Comparison of ENCODE assay signal across 6 cellular contexts in the genomic region with DNA sequence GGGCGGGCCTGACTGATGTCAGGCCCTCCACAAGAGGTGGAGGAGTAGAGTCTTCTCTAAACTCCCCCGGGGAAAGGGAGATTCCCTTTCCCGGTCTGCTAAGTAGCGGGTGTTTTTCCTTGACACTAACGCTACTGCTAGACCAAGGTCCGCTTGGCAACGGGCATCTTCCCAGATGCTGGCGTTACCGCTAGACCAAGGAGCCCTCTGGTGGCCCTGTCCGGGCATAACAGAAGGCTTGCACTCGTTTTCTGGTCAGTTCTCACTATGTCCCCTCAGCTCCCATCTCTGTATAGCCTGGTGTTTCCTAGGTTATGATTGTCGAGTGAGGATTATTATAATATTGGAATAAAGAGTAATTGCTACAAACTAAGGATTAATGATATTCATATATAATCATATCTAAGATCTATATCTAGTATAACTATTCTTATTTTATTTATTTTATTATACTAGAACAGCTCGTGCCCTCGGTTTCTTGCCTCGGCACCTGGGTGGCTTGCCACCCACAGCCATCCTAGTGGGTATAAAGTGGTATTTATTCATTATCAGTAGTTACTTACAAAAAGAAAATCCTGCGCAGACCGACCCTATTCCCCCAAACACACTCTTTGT. TPM values are rescaled to one million over a fixed set of nuclear protein-coding genes. Genes with fewer than 3 reads are reported as not detected.
A peak's percentile ranks its signal among the peaks of the same experiment; 100 is the strongest.
DNase-seq lines count a peak whose midpoint lies in the region; TF ChIP-seq lines count a peak whose summit lies in the region.
"Not testable (repeated sequence)": the region's sequence is repeated elsewhere in the genome, so short reads cannot be mapped to it uniquely, and the experiment has no call there.

No MANE protein-coding gene starts in this region.

- H3K27ac Mint-ChIP-seq in HFFc6, result not testable (repeated sequence)
- H3K27ac Mint-ChIP-seq in activated naive CD8-positive, alpha-beta T cell treated with anti-CD3 and anti-CD28 coated beads for 36 hours, result peak overlapping the region; percentile 40
- H3K27ac Mint-ChIP-seq in osteocyte (ENCODE audit: unreplicated experiment), result peak overlapping the region; percentile 47

- not testable (repeated sequence) for H3K4me1 ChIP-seq in OCI-LY7 (ENCODE audit: insufficient read depth, low read length, poor library complexity, severe bottlenecking)

- H3K9me3 ChIP-seq in OCI-LY7 (ENCODE audit: low read length), result not testable (repeated sequence)

- POLR2A ChIA-PET in OCI-LY7 (lab: Charles Lee), result interaction anchor here (0.9 kb wide), 1 partner anchor 8 kb away, joined by 3 read pairs; no protein-coding TSS in a partner anchor

- not testable (repeated sequence) for BruUV-seq in OCI-LY7 (replicated peaks; lab: Mats Ljungman, UMichigan)

- H3K36me3 ChIP-seq in OCI-LY7 (ENCODE audit: insufficient read depth, low read length), result peaks cover 95% of the 10 kb centered on the region

- TF ChIP-seq CTCF in AG09319 (IDR thresholded peaks at IDR 0.05; ENCODE audit: low read depth, low read length) (peak; percentile 62), HFFc6 (IDR thresholded peaks at IDR 0.05) (peak; percentile 80), OCI-LY7 (conservative IDR thresholded peaks at IDR 0.05; ENCODE audit: low read length) (peak; percentile 72), osteocyte (IDR thresholded peaks at IDR 0.05) (peak; percentile 77)

- peaks cover 48% of the 10 kb centered on the region for H3K36me3 Mint-ChIP-seq in HFFc6 (ENCODE audit: low read depth)
- H3K36me3 Mint-ChIP-seq in activated naive CD8-positive, alpha-beta T cell treated with anti-CD3 and anti-CD28 coated beads for 36 hours, result peaks cover 32% of the 10 kb centered on the region
- H3K36me3 Mint-ChIP-seq in osteocyte (ENCODE audit: unreplicated experiment), result peaks cover 55% of the 10 kb centered on the region

- H3K27me3 Mint-ChIP-seq in HFFc6 (ENCODE audit: insufficient read depth); activated naive CD8-positive, alpha-beta T cell treated with anti-CD3 and anti-CD28 coated beads for 36 hours; osteocyte (ENCODE audit: unreplicated experiment): not testable (repeated sequence)

- CTCF ChIA-PET in OCI-LY7 (lab: Charles Lee; ENCODE audit: unreplicated experiment), result not testable (repeated sequence)

- not testable (repeated sequence) for H3K4me2 ChIP-seq in OCI-LY7 (ENCODE audit: low read length)

- intact Hi-C loops in OCI-LY7 (cut with micrococcal nuclease; ENCODE audit: unreplicated experiment), result not testable (repeated sequence)

- H3K9me3 Mint-ChIP-seq in HFFc6; activated naive CD8-positive, alpha-beta T cell treated with anti-CD3 and anti-CD28 coated beads for 36 hours; osteocyte (ENCODE audit: unreplicated experiment): not testable (repeated sequence)

- H3K79me2 ChIP-seq in OCI-LY7 (ENCODE audit: insufficient read depth, low read depth, low read length), result not testable (repeated sequence)

- H3K4me1 Mint-ChIP-seq in HFFc6 (ENCODE audit: low read depth); osteocyte (ENCODE audit: unreplicated experiment): not testable (repeated sequence)
- peaks cover 12% of the 10 kb centered on the region for H3K4me1 Mint-ChIP-seq in activated naive CD8-positive, alpha-beta T cell treated with anti-CD3 and anti-CD28 coated beads for 36 hours

- H3K9me2 ChIP-seq in OCI-LY7 (ENCODE audit: insufficient read depth, low read length), result not testable (repeated sequence)

- H3K27ac ChIP-seq in OCI-LY7 (ENCODE audit: low read depth, low read length, poor library complexity, severe bottlenecking), result not testable (repeated sequence)

- H3K4me3 ChIP-seq in OCI-LY7 (ENCODE audit: low read depth, low read length, poor library complexity, severe bottlenecking), result not testable (repeated sequence)

- H3K4me3 Mint-ChIP-seq in HFFc6; activated naive CD8-positive, alpha-beta T cell treated with anti-CD3 and anti-CD28 coated beads for 36 hours; osteocyte (ENCODE audit: unreplicated experiment): not testable (repeated sequence)

- not testable (repeated sequence) for H2AFZ ChIP-seq in OCI-LY7 (ENCODE audit: low read length)

- DNase-seq in AG09319 (ENCODE audit: extremely low read depth, low read depth) (peak; percentile 27), HFFc6 (peak; percentile 71), OCI-LY7 (ENCODE audit: low spot score) (peak; percentile 42), glomerular visceral epithelial cell (ENCODE audit: extremely low spot score) (peak; percentile 53)
- not testable (repeated sequence) for DNase-seq in activated naive CD8-positive, alpha-beta T cell treated with anti-CD3 and anti-CD28 coated beads for 36 hours; osteocyte (ENCODE audit: extremely low spot score, unreplicated experiment)

- H4K20me1 ChIP-seq in OCI-LY7 (ENCODE audit: insufficient read depth, low read length), result not testable (repeated sequence)

RNA-seq across cellular contexts. Expression of a gene that starts 6.9 kb away (rescaled TPM):
- 100 to 1,000 TPM; 134 to 147 (median 146) TPM for total RNA-seq in HFFc6 (2021; fragmentation: NEBNext Ultra II Directional; extraction: Animal tissue kit (Norgen Biotek cat#: 25700))
- 104 and 118 TPM in 2 replicates for total RNA-seq in OCI-LY7 (2014; rRNA removed; shearing (Covaris generic))
- total RNA-seq in OCI-LY7 (2022) (100 and 114 TPM in 2 replicates), osteocyte (112 and 131 TPM in 2 replicates)
- total RNA-seq in activated naive CD8-positive, alpha-beta T cell treated with anti-CD3 and anti-CD28 coated beads for 36 hours, result 100 to 1,000 TPM; 156 to 162 TPM

RNA-seq across cellular contexts. Expression of a gene that starts 7.2 kb away (rescaled TPM):
- 100 to 1,000 TPM; 148 to 213 (median 180) TPM for total RNA-seq in HFFc6 (2021; fragmentation: NEBNext Ultra II Directional; extraction: Animal tissue kit (Norgen Biotek cat#: 25700))
- total RNA-seq in OCI-LY7 (2014; rRNA removed; shearing (Covaris generic)), result 33.7 and 50.0 TPM in 2 replicates
- total RNA-seq in OCI-LY7 (2022) (132 and 135 TPM in 2 replicates), osteocyte (107 and 116 TPM in 2 replicates)
- total RNA-seq in activated naive CD8-positive, alpha-beta T cell treated with anti-CD3 and anti-CD28 coated beads for 36 hours, result 100 to 1,000 TPM; 201 to 214 TPM

RNA-seq across cellular contexts. Expression of a gene that starts 23.0 kb away (rescaled TPM):
- 1 to 10 TPM; 4.5 to 8.6 (median 6.7) TPM for total RNA-seq in HFFc6 (2021; fragmentation: NEBNext Ultra II Directional; extraction: Animal tissue kit (Norgen Biotek cat#: 25700))
- 11.0 and 11.1 TPM in 2 replicates for total RNA-seq in OCI-LY7 (2014; rRNA removed; shearing (Covaris generic))
- total RNA-seq in OCI-LY7 (2022) (7.6 and 11.3 TPM in 2 replicates), osteocyte (5.7 and 10.5 TPM in 2 replicates)
- total RNA-seq in activated naive CD8-positive, alpha-beta T cell treated with anti-CD3 and anti-CD28 coated beads for 36 hours, result 1 to 10 TPM; 5.9 to 9.1 TPM

RNA-seq across cellular contexts. Expression of a gene that starts 23.1 kb away (rescaled TPM):
- total RNA-seq in HFFc6 (2021; fragmentation: NEBNext Ultra II Directional; extraction: Animal tissue kit (Norgen Biotek cat#: 25700)), result 10 to 100 TPM; 26.7 to 34.0 (median 29.2) TPM
- total RNA-seq in OCI-LY7 (2014; rRNA removed; shearing (Covaris generic)), result 75.3 and 84.4 TPM in 2 replicates
- total RNA-seq in OCI-LY7 (2022) (88.6 and 91.9 TPM in 2 replicates), osteocyte (32.3 and 37.9 TPM in 2 replicates)
- total RNA-seq in activated naive CD8-positive, alpha-beta T cell treated with anti-CD3 and anti-CD28 coated beads for 36 hours, result 10 to 100 TPM; 70.0 to 70.1 TPM

RNA-seq across cellular contexts. Expression of a gene that starts 41.1 kb away (rescaled TPM):
- total RNA-seq in HFFc6 (2021; fragmentation: NEBNext Ultra II Directional; extraction: Animal tissue kit (Norgen Biotek cat#: 25700)), result 100 to 1,000 TPM; 233 to 281 (median 249) TPM
- total RNA-seq in OCI-LY7 (2014; rRNA removed; shearing (Covaris generic)), result 174 and 191 TPM in 2 replicates
- 168 and 169 TPM in 2 replicates for total RNA-seq in OCI-LY7 (2022)
- 100 to 1,000 TPM; 256 to 258 TPM for total RNA-seq in activated naive CD8-positive, alpha-beta T cell treated with anti-CD3 and anti-CD28 coated beads for 36 hours
- 76.1 and 84.9 TPM in 2 replicates for total RNA-seq in osteocyte
